Comparison of ENCODE assay signal across 11 cellular contexts in the genomic region with DNA sequence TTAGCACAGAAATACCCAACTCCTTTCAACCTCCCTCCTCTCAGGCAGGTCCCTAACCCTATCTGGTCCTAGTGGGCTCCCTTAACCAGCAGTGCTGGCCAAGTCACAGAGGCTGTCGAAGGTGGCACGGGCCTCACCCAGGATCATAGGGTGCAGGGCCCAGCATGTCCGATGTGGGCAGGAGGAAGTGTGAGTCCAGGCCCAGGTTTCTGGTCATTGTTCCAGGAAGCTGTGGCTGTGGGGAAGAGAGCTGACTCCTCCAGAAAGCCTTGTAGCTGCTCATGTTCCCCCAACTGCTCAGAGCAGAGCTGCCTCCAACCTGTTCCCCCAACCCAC. TPM values are rescaled to one million over a fixed set of nuclear protein-coding genes. Genes with fewer than 3 reads are reported as not detected.
DNase-seq lines count a peak whose midpoint lies in the region; ATAC-seq and TF ChIP-seq lines count a peak whose summit lies in the region.
"Had no signal": no experiment of that assay in that cellular context is flagged by ENCODE, and none has a peak within 500 bp of the region (broad histone marks: within the 10 kb centered on the region; RNA-seq: fewer than 3 reads in every experiment).

No MANE protein-coding gene starts in this region.

- no peak for TF ChIP-seq EP300 in tibial nerve (IDR thresholded peaks at IDR 0.05)

- peaks cover 4% of the 10 kb centered on the region for H3K4me1 Mint-ChIP-seq in activated T-cell treated with anti-CD3 and anti-CD28 coated beads, Interleukin-2, amount 50 U/mL, for 24 hours (ENCODE audit: low read depth)
- H3K4me1 Mint-ChIP-seq in CD8-positive, alpha-beta T cell (ENCODE audit: low read depth) = peaks cover 8% of the 10 kb centered on the region

- peaks cover 15 to 34% of the 10 kb centered on the region in 2 donors for H3K36me3 ChIP-seq in ascending aorta
- H3K36me3 ChIP-seq in lower lobe of right lung = peaks cover 69% of the 10 kb centered on the region
- peaks cover 45% of the 10 kb centered on the region for H3K36me3 ChIP-seq in upper lobe of right lung
- peaks cover 21% of the 10 kb centered on the region for H3K36me3 ChIP-seq in CD8-positive, alpha-beta T cell (ENCODE audit: insufficient read depth, low read length)
- H3K36me3 ChIP-seq in tibial nerve = peaks cover 0 to 90% (median 25%) of the 10 kb centered on the region in 3 donors

- intact Hi-C loops in ascending aorta (cut with DNase I) (no loop called here), lower lobe of right lung (cut with DNase I) (no loop called here), upper lobe of right lung (cut with DNase I) (no loop called here)
- intact Hi-C loops in CD8-positive, alpha-beta T cell (cut with DNase I, micrococcal nuclease) = no loop called here

- TF ChIP-seq POLR2A in tibial nerve (IDR thresholded peaks at IDR 0.05) = no peak

- H3K4me3 Mint-ChIP-seq in activated T-cell treated with anti-CD3 and anti-CD28 coated beads, Interleukin-2, amount 50 U/mL, for 24 hours = no peak overlapping the region
- H3K4me3 Mint-ChIP-seq in CD8-positive, alpha-beta T cell = no peak overlapping the region
- H3K4me3 Mint-ChIP-seq: activated T-helper 1 cell treated with anti-CD3 and anti-CD28 coated beads, Interleukin-12 subunit alpha, Interleukin-12 subunit beta, Interleukin-2, Interleukin-4 antibody, amounts not matched to agents 30 ng/mL and 10 ng/mL and 1 ng/mL, durations not matched to agents 14 hours and 24 hours and 36 hours; T-helper 2 cell treated with Interferon-gamma antibody and Interleukin-4, amounts not matched to agents 5 μg/mL and 100 μg/mL, for 36 hours had no signal

- H3K9me3 Mint-ChIP-seq in activated T-cell treated with anti-CD3 and anti-CD28 coated beads, Interleukin-2, amount 50 U/mL, for 24 hours = no peaks in the 10 kb centered on the region
- H3K9me3 Mint-ChIP-seq in CD8-positive, alpha-beta T cell = no peaks in the 10 kb centered on the region
- H3K9me3 Mint-ChIP-seq: activated T-helper 1 cell treated with anti-CD3 and anti-CD28 coated beads, Interleukin-12 subunit alpha, Interleukin-12 subunit beta, Interleukin-2, Interleukin-4 antibody, amounts not matched to agents 30 ng/mL and 10 ng/mL and 1 ng/mL, durations not matched to agents 14 hours and 24 hours and 36 hours; T-helper 2 cell treated with Interferon-gamma antibody and Interleukin-4, amounts not matched to agents 5 μg/mL and 100 μg/mL, for 36 hours had no signal

- CTCF ChIA-PET in CD8-positive, alpha-beta T cell (lab: Charles Lee) = interaction anchor here (1.3 kb wide), 1 partner anchor 8 kb away, joined by 3 read pairs; no protein-coding TSS in a partner anchor

- POLR2A ChIA-PET in CD8-positive, alpha-beta T cell (lab: Charles Lee) = no interaction called here

- DNase-seq in activated T-cell treated with anti-CD3 and anti-CD28 coated beads, Interleukin-2, amount 50 U/mL, for 24 hours = no peak
- DNase-seq in activated T-cell treated with anti-CD3 and anti-CD28 coated beads, Interleukin-2, amount 50 U/mL, for 48 hours = no peak
- DNase-seq in ascending aorta (ENCODE audit: low spot score in 2 of 2) = no peak
- DNase-seq in lower lobe of right lung = no peak
- DNase-seq in upper lobe of right lung = no peak
- DNase-seq in CD8-positive, alpha-beta T cell = no peak
- DNase-seq in tibial nerve (ENCODE audit: low spot score in 2 of 2) = no peak
- no peak for DNase-seq in coronary artery (ENCODE audit: low spot score)
- DNase-seq: NCI-H774 had no signal

- peaks cover 84% of the 10 kb centered on the region for H3K36me3 Mint-ChIP-seq in activated T-cell treated with anti-CD3 and anti-CD28 coated beads, Interleukin-2, amount 50 U/mL, for 24 hours (ENCODE audit: low read depth)
- H3K36me3 Mint-ChIP-seq in CD8-positive, alpha-beta T cell = peaks cover 61% of the 10 kb centered on the region

- peak overlapping the region; percentile 67 for H3K27ac Mint-ChIP-seq in activated T-cell treated with anti-CD3 and anti-CD28 coated beads, Interleukin-2, amount 50 U/mL, for 24 hours
- no peak overlapping the region for H3K27ac Mint-ChIP-seq in CD8-positive, alpha-beta T cell
- H3K27ac Mint-ChIP-seq: activated T-helper 1 cell treated with anti-CD3 and anti-CD28 coated beads, Interleukin-12 subunit alpha, Interleukin-12 subunit beta, Interleukin-2, Interleukin-4 antibody, amounts not matched to agents 30 ng/mL and 10 ng/mL and 1 ng/mL, durations not matched to agents 14 hours and 24 hours and 36 hours; T-helper 2 cell treated with Interferon-gamma antibody and Interleukin-4, amounts not matched to agents 5 μg/mL and 100 μg/mL, for 36 hours had no signal

- no peaks in the 10 kb centered on the region for H3K9me3 ChIP-seq in ascending aorta
- H3K9me3 ChIP-seq in lower lobe of right lung = no peaks in the 10 kb centered on the region
- no peaks in the 10 kb centered on the region for H3K9me3 ChIP-seq in upper lobe of right lung
- H3K9me3 ChIP-seq in CD8-positive, alpha-beta T cell (ENCODE audit: low read length) = no peaks in the 10 kb centered on the region
- no peaks in the 10 kb centered on the region for H3K9me3 ChIP-seq in tibial nerve

- H3K27me3 Mint-ChIP-seq in activated T-cell treated with anti-CD3 and anti-CD28 coated beads, Interleukin-2, amount 50 U/mL, for 24 hours = no peaks in the 10 kb centered on the region
- H3K27me3 Mint-ChIP-seq in CD8-positive, alpha-beta T cell (ENCODE audit: low read depth) = no peaks in the 10 kb centered on the region

- H3K27me3 ChIP-seq in ascending aorta (no peaks in the 10 kb centered on the region), lower lobe of right lung (ENCODE audit: low read depth) (no peaks in the 10 kb centered on the region), upper lobe of right lung (no peaks in the 10 kb centered on the region), tibial nerve (no peaks in the 10 kb centered on the region)
- no peaks in the 10 kb centered on the region for H3K27me3 ChIP-seq in CD8-positive, alpha-beta T cell (ENCODE audit: insufficient read depth, low read length)

- peaks cover 0 to 3% of the 10 kb centered on the region in 2 donors for H3K4me1 ChIP-seq in ascending aorta
- peaks cover 16% of the 10 kb centered on the region for H3K4me1 ChIP-seq in lower lobe of right lung
- H3K4me1 ChIP-seq in upper lobe of right lung = no peaks in the 10 kb centered on the region
- peaks cover 4% of the 10 kb centered on the region for H3K4me1 ChIP-seq in CD8-positive, alpha-beta T cell (ENCODE audit: insufficient read depth, low read length)
- H3K4me1 ChIP-seq in tibial nerve = peaks cover 0 to 34% (median 2%) of the 10 kb centered on the region in 4 donors

- TF ChIP-seq CTCF in ascending aorta (IDR thresholded peaks at IDR 0.05) (no peak), lower lobe of right lung (IDR thresholded peaks at IDR 0.05) (no peak), upper lobe of right lung (IDR thresholded peaks at IDR 0.05) (no peak), tibial nerve (IDR thresholded peaks at IDR 0.05) (no peak), coronary artery (IDR thresholded peaks at IDR 0.05) (no peak)
- TF ChIP-seq CTCF in CD8-positive, alpha-beta T cell (IDR thresholded peaks at IDR 0.05) = no peak

- H3K27ac ChIP-seq in ascending aorta = peak overlapping the region; percentile 7 to 62
- peak overlapping the region; percentile 60 for H3K27ac ChIP-seq in lower lobe of right lung
- peak overlapping the region; percentile 49 for H3K27ac ChIP-seq in upper lobe of right lung
- no peak overlapping the region for H3K27ac ChIP-seq in CD8-positive, alpha-beta T cell (ENCODE audit: low read depth, low read length)
- peak overlapping the region in 2 of 4 donors; percentile 60 to 70 for H3K27ac ChIP-seq in tibial nerve
- H3K27ac ChIP-seq in coronary artery = peak overlapping the region in 1 of 2 donors; percentile 72

- ATAC-seq in lower lobe of right lung = peak; percentile 23 to 46
- peak; percentile 67 for ATAC-seq in upper lobe of right lung
- ATAC-seq in CD8-positive, alpha-beta T cell = no peak

- 61 to 68% methylated on average over 3 of the region's 3 CpGs for WGBS in tibial nerve, 2 donors

- H3K4me3 ChIP-seq in ascending aorta = no peak overlapping the region
- H3K4me3 ChIP-seq in lower lobe of right lung = no peak overlapping the region
- H3K4me3 ChIP-seq in upper lobe of right lung = no peak overlapping the region
- no peak overlapping the region for H3K4me3 ChIP-seq in CD8-positive, alpha-beta T cell (ENCODE audit: low read depth, low read length)
- H3K4me3 ChIP-seq in tibial nerve = no peak overlapping the region
- H3K4me3 ChIP-seq in coronary artery = no peak overlapping the region

RNA-seq across cellular contexts. Expression of a gene that starts 2.4 kb away (rescaled TPM):
- not detected for total RNA-seq in ascending aorta
- 20.3 TPM for total RNA-seq in lower lobe of right lung
- total RNA-seq in upper lobe of right lung = 5.0 TPM
- total RNA-seq in CD8-positive, alpha-beta T cell = 1 to 10 TPM; 3.8 to 4.5 TPM
- total RNA-seq in tibial nerve = 1 to 10 TPM in 3 of 4 donors, under 1 TPM in 1; 0.44 to 5.9 (median 4.3) TPM

RNA-seq across cellular contexts. Expression of a gene that starts 37.6 kb away (rescaled TPM):
- total RNA-seq in ascending aorta (49.1 TPM), lower lobe of right lung (50.0 TPM), upper lobe of right lung (49.8 TPM), tibial nerve (100 to 1,000 TPM in 1 of 4 donors, 10 to 100 TPM in 3; 71.2 to 105 (median 80.6) TPM)
- total RNA-seq in CD8-positive, alpha-beta T cell = 100 to 1,000 TPM; 106 to 112 TPM
